10 cellular contexts compared by ENCODE assay signal in the genomic region with DNA sequence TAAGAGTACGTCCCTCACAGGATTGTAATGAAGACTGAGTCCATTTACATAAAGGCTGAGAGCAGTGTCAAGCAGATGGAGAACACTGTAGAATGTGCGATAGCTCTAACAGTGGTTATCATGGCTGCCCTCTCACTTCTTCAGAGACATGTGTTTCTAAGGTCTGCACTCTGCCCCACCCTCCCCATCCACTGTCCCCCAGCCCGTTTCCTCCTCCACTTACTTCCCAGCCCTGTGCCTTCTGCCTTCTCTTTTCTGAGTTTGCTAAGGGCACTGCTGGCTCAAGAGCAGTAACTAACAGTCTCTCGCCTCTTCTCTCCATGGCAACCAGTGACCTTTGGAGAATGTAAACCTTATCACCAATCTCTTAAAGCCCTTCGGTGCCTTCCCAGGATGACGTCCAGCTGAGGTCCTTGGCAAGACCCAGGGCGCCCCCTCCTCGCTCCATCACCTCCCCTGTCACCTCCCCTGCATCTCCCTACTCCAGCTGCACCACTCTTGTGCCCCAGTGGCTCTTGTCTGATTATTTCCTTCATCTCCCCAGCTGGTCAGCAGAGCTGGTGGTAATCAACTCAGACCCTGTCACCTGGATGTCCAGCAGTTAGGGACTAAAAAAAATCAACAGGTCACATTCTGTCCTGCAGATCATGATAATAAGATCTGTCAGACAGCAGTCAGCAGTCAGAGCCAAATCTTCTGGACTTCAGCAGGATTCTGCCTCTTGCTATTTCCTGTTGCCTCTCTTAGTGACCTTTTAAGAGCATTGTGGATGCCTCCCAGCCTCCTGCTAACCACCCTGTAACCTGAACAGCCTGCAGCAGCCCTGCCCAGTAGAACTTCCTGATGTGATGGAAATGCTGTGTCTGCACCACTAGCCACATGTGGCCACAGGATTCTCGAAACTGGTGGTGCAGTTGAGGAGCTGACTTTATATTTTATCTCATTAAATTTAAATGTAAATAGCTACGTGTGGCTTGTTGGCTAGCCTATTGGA. TPM values are rescaled to one million over a fixed set of nuclear protein-coding genes. Genes with fewer than 3 reads are reported as not detected.
A peak's percentile ranks its signal among the peaks of the same experiment; 100 is the strongest.
DNase-seq lines count a peak whose midpoint lies in the region; ATAC-seq, FAIRE-seq and TF ChIP-seq lines count a peak whose summit lies in the region.
"Had no signal": no experiment of that assay in that cellular context is flagged by ENCODE, and none has a peak within 500 bp of the region (broad histone marks: within the 10 kb centered on the region; RNA-seq: fewer than 3 reads in every experiment).

No MANE protein-coding gene starts in this region.

- H2BK15ac ChIP-seq in H1 (ENCODE audit: low read length), result no peak overlapping the region

- no peak for TF ChIP-seq EP300 in H1 (IDR thresholded peaks at IDR 0.05; ENCODE audit: borderline replicate concordance in 1 of 2, low read depth in 2 of 2, low read length in 2 of 2)

- H3K27ac Mint-ChIP-seq in nephron progenitor cell, result peak overlapping the region; percentile 99

- no peak overlapping the region for H4K91ac ChIP-seq in H1 (replicated peaks; ENCODE audit: insufficient read length, low read length)

- TF ChIP-seq POLR2A in GM12891 (IDR thresholded peaks at IDR 0.05; ENCODE audit: low read depth, low read length) (no peak), H1 (IDR thresholded peaks at IDR 0.05; ENCODE audit: control extremely low read depth in 1 of 2, low read depth in 2 of 2, low read length in 2 of 2) (no peak)

- POLR2A ChIA-PET in PC-3 (lab: Charles Lee; ENCODE audit: unreplicated experiment), result no interaction called here
- POLR2A ChIA-PET in H1 (lab: Charles Lee; ENCODE audit: partially characterized antibody), result interaction anchor here (1.4 to 3.8 kb wide), 3 partner anchors 9 to 77 kb away, joined by 4 to 10 read pairs (median 8); partner anchors contain the start of gene FXN

- H3K4me2 ChIP-seq in PC-3 (ENCODE audit: low read length), result no peak overlapping the region
- peak overlapping the region in 1 of 2 experiments; percentile 30; a peak in 2 of 4 replicates for H3K4me2 ChIP-seq in H1 (ENCODE audit: insufficient read depth in 1 of 2, low read depth in 2 of 2, low read length in 2 of 2)

- ATAC-seq in PC-3 (peak; percentile 61), HG02759 (IDR thresholded peaks at IDR 0.05; ENCODE audit: unreplicated experiment) (no peak), GM19455 (IDR thresholded peaks at IDR 0.05; ENCODE audit: unreplicated experiment) (no peak)

- no peaks in the 10 kb centered on the region for H3K27me3 ChIP-seq in PC-3 (ENCODE audit: low read length)
- no peaks in the 10 kb centered on the region for H3K27me3 ChIP-seq in H1 (replicated peaks in 1 of 4; ENCODE audit: control insufficient read depth in 3 of 4, extremely low read depth in 1 of 4, insufficient read depth in 3 of 4, low read length in 3 of 4)

- peaks cover 17% of the 10 kb centered on the region; the same call in 1 of the 2 replicates for H3K79me1 ChIP-seq in H1 (ENCODE audit: low read depth, low read length)

- H3K79me2 ChIP-seq in PC-3 (ENCODE audit: low read length) (peaks cover 33% of the 10 kb centered on the region), H1 (ENCODE audit: control insufficient read depth in 1 of 2, insufficient read depth in 2 of 2, low read length in 2 of 2) (peaks cover 11 to 71% of the 10 kb centered on the region in 2 experiments)

- 0 out of 2 replicates have a peak overlapping the region, but pooled peaks have one; percentile 37 for H2BK20ac ChIP-seq in H1 (ENCODE audit: low read length)

- H3K9me3 ChIP-seq in PC-3 (ENCODE audit: low read length), result no peaks in the 10 kb centered on the region
- no peaks in the 10 kb centered on the region for H3K9me3 ChIP-seq in H1 (ENCODE audit: insufficient read depth in 2 of 2, low read depth in 1 of 2, low read length in 1 of 2)

- H2BK12ac ChIP-seq in H1 (ENCODE audit: low read depth, low read length), result no peak overlapping the region

- H3K9me2 ChIP-seq in PC-3 (replicated peaks; ENCODE audit: low read length), result no peaks in the 10 kb centered on the region

- DNase-seq in GM12891 (ENCODE audit: insufficient read length, low spot score) (no peak), PC-3 (peak; percentile 7), H1 (ENCODE audit: low read depth in 1 of 2, low spot score in 2 of 2) (no peak), nephron progenitor cell (peak; percentile 36), G401 (ENCODE audit: low spot score) (no peak)
- DNase-seq in effector CD8-positive, alpha-beta T cell (lab: John Stamatoyannopoulos, UW), result no peak
- DNase-seq: cerebellar nuclear complex had no signal

- no TSS peak for BruUV-seq in PC-3 (replicated peaks; lab: Mats Ljungman, UMichigan)

- H4K20me1 ChIP-seq in PC-3 (ENCODE audit: low read length) (no peaks in the 10 kb centered on the region), H1 (replicated peaks in 1 of 2; ENCODE audit: control insufficient read depth in 1 of 2, insufficient read depth in 2 of 2, low read length in 2 of 2) (peaks cover 3 to 11% of the 10 kb centered on the region in 2 experiments)

- H3K9me3 Mint-ChIP-seq in nephron progenitor cell, result peaks cover 7% of the 10 kb centered on the region

- peak overlapping the region; percentile 24 for H3K18ac ChIP-seq in H1 (ENCODE audit: extremely low read depth, low read length)

- peak overlapping the region; percentile 47; the same call in 1 of the 2 replicates for H2BK5ac ChIP-seq in H1 (ENCODE audit: low read depth, low read length)

- H3K4me1 ChIP-seq in PC-3 (ENCODE audit: insufficient read depth, low read length) (no peaks in the 10 kb centered on the region), H1 (replicated peaks in 1 of 4; ENCODE audit: control insufficient read depth in 3 of 4, insufficient read depth in 4 of 4, low read length in 3 of 4) (peaks cover 9 to 22% (median 14%) of the 10 kb centered on the region in 4 experiments)

- no peak overlapping the region for H3K56ac ChIP-seq in H1 (replicated peaks; ENCODE audit: insufficient read length, low read depth, low read length)

- H4K8ac ChIP-seq in H1 (ENCODE audit: extremely low read depth, insufficient read depth, low read length), result no peak overlapping the region

- H3F3A ChIP-seq in PC-3 (ENCODE audit: low read length, unreplicated experiment), result no peaks in the 10 kb centered on the region

- no peak overlapping the region for H2BK120ac ChIP-seq in H1 (replicated peaks; ENCODE audit: low read depth, low read length)

- intact Hi-C loops in PC-3 (cut with micrococcal nuclease), result no loop called here

- H3K36me3 ChIP-seq in PC-3 (ENCODE audit: low read depth, low read length), result no peaks in the 10 kb centered on the region
- peaks cover 11 to 18% (median 14%) of the 10 kb centered on the region in 4 experiments for H3K36me3 ChIP-seq in H1 (ENCODE audit: control insufficient read depth in 2 of 4, insufficient read depth in 4 of 4, low read length in 3 of 4)

- H2AK5ac ChIP-seq in H1 (ENCODE audit: low read depth, low read length), result no peak overlapping the region

- no peak overlapping the region for H3K4ac ChIP-seq in H1 (replicated peaks; ENCODE audit: insufficient read length, low read depth, low read length)

- WGBS in H1 (ENCODE audit: extremely low coverage in 1 of 2, insufficient coverage in 1 of 2, insufficient read length in 1 of 2, insufficient replicate concordance in 2 of 2, low coverage in 1 of 2, low lambda C conversion rate in 2 of 2, missing lambda C conversion rate in 1 of 2), 2 experiments, result 73% methylated on average over 10 of the region's 10 CpGs; no CpG with 5 or more reads in 1 of the 2 experiments

- H3K27me3 Mint-ChIP-seq in nephron progenitor cell (ENCODE audit: low read depth, poor library complexity), result no peaks in the 10 kb centered on the region

- H4K5ac ChIP-seq in H1 (ENCODE audit: insufficient read length, low read depth, low read length), result no peak overlapping the region

- H3K4me3 ChIP-seq in PC-3 (ENCODE audit: low read length) (no peak overlapping the region), H1 (ENCODE audit: extremely low read depth in 1 of 4, insufficient read depth in 2 of 4, low read depth in 3 of 4, low read length in 4 of 4) (no peak overlapping the region)

- H2AFZ ChIP-seq in PC-3 (ENCODE audit: low read length) (no peak overlapping the region), H1 (ENCODE audit: low read length) (no peak overlapping the region)

- H3K9ac ChIP-seq in PC-3 (ENCODE audit: low read length), result no peak overlapping the region
- no peak overlapping the region for H3K9ac ChIP-seq in H1 (replicated peaks in 1 of 4; ENCODE audit: extremely low read depth in 1 of 4, low read depth in 3 of 4, low read length in 3 of 4)

- H3K14ac ChIP-seq in H1 (ENCODE audit: insufficient read length), result no peak overlapping the region

- H3K4me3 Mint-ChIP-seq in nephron progenitor cell, result peak overlapping the region; percentile 60

- no peak overlapping the region for H3K23ac ChIP-seq in H1 (ENCODE audit: insufficient read length)

- in situ Hi-C loops in G401 (cut with HindIII; ENCODE audit: low sequenced_read_pairs), result no loop called here

- H3K27ac ChIP-seq in PC-3 (ENCODE audit: low read length) (no peak overlapping the region), H1 (ENCODE audit: low read depth, low read length) (no peak overlapping the region)

- no peak for TF ChIP-seq RAD21 in H1 (IDR thresholded peaks at IDR 0.05 in 1 of 2, conservative IDR thresholded peaks at IDR 0.05 in 1 of 2; ENCODE audit: low read depth in 2 of 2, low read length in 2 of 2)

- TF ChIP-seq CTCF in PC-3 (conservative IDR thresholded peaks at IDR 0.05; ENCODE audit: low read depth, low read length), result no peak
- TF ChIP-seq CTCF in H1 (IDR thresholded peaks at IDR 0.05; ENCODE audit: control extremely low read depth in 1 of 3, insufficient read depth in 1 of 3, low read depth in 1 of 3, low read length in 3 of 3), result no peak
- no peak for TF ChIP-seq CTCF in nephron progenitor cell (IDR thresholded peaks at IDR 0.05)

- H3K4me1 Mint-ChIP-seq in nephron progenitor cell, result peaks cover 52% of the 10 kb centered on the region

- H3K36me3 Mint-ChIP-seq in nephron progenitor cell (ENCODE audit: low read depth), result peaks cover 59% of the 10 kb centered on the region

- FAIRE-seq in GM12891 (lab: Jason Lieb, UNC) (peak; percentile 5), H1 (lab: Jason Lieb, UNC) (peak; percentile 32)

- CTCF ChIA-PET in PC-3 (lab: Charles Lee) (no interaction called here), H1 (lab: Charles Lee; ENCODE audit: partially characterized antibody) (interaction anchor here (0.8 to 5.4 kb wide), 6 partner anchors 9 to 179 kb away, joined by 3 to 27 read pairs (median 4); partner anchors contain the start of gene FXN)

- peaks cover 2% of the 10 kb centered on the region; the same call in 1 of the 2 replicates for H3K23me2 ChIP-seq in H1 (ENCODE audit: low read depth, low read length)

RNA-seq across cellular contexts. Expression of gene FXN, which starts 9.0 kb away (rescaled TPM):
- 12.8 TPM for polyA plus RNA-seq in GM12891 (2012; ENCODE audit: low read depth, missing spikeins)
- total RNA-seq in PC-3 (2014; rRNA removed), result 10.0 and 11.0 TPM in 2 replicates
- 37.5 and 41.6 TPM in 2 replicates for total RNA-seq in H1 (2021; fragmentation: NEBNext Ultra II Directional; extraction: Animal tissue kit (Norgen Biotek cat#: 25700))
- 24.0 and 34.2 TPM in 2 replicates for polyA plus RNA-seq in H1 (2011; rRNA removed)
- 28.3 TPM for polyA plus RNA-seq in H1 (2011; cell fraction: cytosol; rRNA removed)
- polyA plus RNA-seq in H1 (2011; cell fraction: nucleus; rRNA removed), result 13.8 TPM
- polyA plus RNA-seq in H1 (2012, experiment 1 of 2), result 32.8 to 43.8 TPM (median 36.6 TPM) in 4 replicates
- 47.9 TPM for polyA plus RNA-seq in H1 (2012, experiment 2 of 2)
- 39.4 TPM for polyA plus RNA-seq in H1 (2013, experiment 1 of 2)
- polyA plus RNA-seq in H1 (2013, experiment 2 of 2), result 40.1 TPM
- polyA minus RNA-seq in H1 (2011; rRNA and poly(A)+ RNA removed), result 25.0 and 27.2 TPM in 2 replicates
- polyA minus RNA-seq in H1 (2011; cell fraction: cytosol; rRNA and poly(A)+ RNA removed), result 7.3 TPM
- polyA minus RNA-seq in H1 (2011; cell fraction: nucleus; rRNA and poly(A)+ RNA removed), result 15.8 TPM
- 8.7 and 29.9 TPM in 2 replicates for total RNA-seq in G401 (2014; rRNA removed; shearing (Covaris generic))

RNA-seq across cellular contexts. Expression of gene PRKACG, which starts 30.6 kb away (rescaled TPM):
- polyA plus RNA-seq in GM12891 (2012; ENCODE audit: low read depth, missing spikeins), result not detected
- not detected in 2 replicates for total RNA-seq in PC-3 (2014; rRNA removed)
- not detected in 2 replicates for total RNA-seq in H1 (2021; fragmentation: NEBNext Ultra II Directional; extraction: Animal tissue kit (Norgen Biotek cat#: 25700))
- not detected in 2 replicates for polyA plus RNA-seq in H1 (2011; rRNA removed)
- polyA plus RNA-seq in H1 (2011; cell fraction: cytosol; rRNA removed), result not detected
- not detected for polyA plus RNA-seq in H1 (2011; cell fraction: nucleus; rRNA removed)
- not detected in 4 replicates for polyA plus RNA-seq in H1 (2012, experiment 1 of 2)
- not detected for polyA plus RNA-seq in H1 (2012, experiment 2 of 2)
- not detected for polyA plus RNA-seq in H1 (2013, experiment 1 of 2)
- polyA plus RNA-seq in H1 (2013, experiment 2 of 2), result not detected
- polyA minus RNA-seq in H1 (2011; rRNA and poly(A)+ RNA removed), result not detected in 2 replicates
- polyA minus RNA-seq in H1 (2011; cell fraction: cytosol; rRNA and poly(A)+ RNA removed), result not detected
- not detected for polyA minus RNA-seq in H1 (2011; cell fraction: nucleus; rRNA and poly(A)+ RNA removed)
- not detected in 2 replicates for total RNA-seq in G401 (2014; rRNA removed; shearing (Covaris generic))
- total RNA-seq: SK-MEL-5 had no signal

Comparison
In these comparisons a context has a peak if more than half of its experiments do, and no peak if none do; other contexts are left out.
1. DNase-seq: peak in PC-3 (single experiment) and nephron progenitor cell (single experiment); none in GM12891 (single experiment), H1 (0 of 2), G401 (single experiment) and effector CD8-positive, alpha-beta T cell (single experiment).